Comparison of ENCODE assay signal across 1 cellular context in genomic region chr19:50167314-50167721, GRCh38.
TF ChIP-seq lines count a peak whose summit lies in the region.

No MANE protein-coding gene starts in this region.

TF ChIP-seq in neural cell, 6 proteins besides CTCF, POLR2A, EP300 and RAD21 (continued from another document):
- TF ChIP-seq REST (IDR thresholded peaks at IDR 0.05; ENCODE audit: borderline replicate concordance) (no peak), EZH2 (IDR thresholded peaks at IDR 0.05; ENCODE audit: borderline replicate concordance, insufficient read depth, low read length, poor library complexity, severe bottlenecking) (no peak), TAF1 (IDR thresholded peaks at IDR 0.05; ENCODE audit: low read depth) (no peak)
